8 cellular contexts compared by ENCODE assay signal in genomic region chr22:41204992-41205900, GRCh38. TPM values are rescaled to one million over a fixed set of nuclear protein-coding genes. Genes with fewer than 3 reads are reported as not detected.
DNase-seq lines count a peak whose midpoint lies in the region; FAIRE-seq and TF ChIP-seq lines count a peak whose summit lies in the region.

L3MBTL2 (plus strand) TSS chr22:41205312; CDS start chr22:41205363, 51 bp downstream.

- H3K9me3 Mint-ChIP-seq in activated naive CD4-positive, alpha-beta T cell treated with anti-CD3 and anti-CD28 coated beads for 36 hours = no peaks in the 10 kb centered on the region

- peaks cover 5 to 19% of the 10 kb centered on the region in 2 donors for H3K36me3 ChIP-seq in neuronal stem cell (replicated peaks in 1 of 2; ENCODE audit: control insufficient read depth in 2 of 2, insufficient read depth in 2 of 2, low read length in 2 of 2)

- H3K4me3 Mint-ChIP-seq in activated naive CD4-positive, alpha-beta T cell treated with anti-CD3 and anti-CD28 coated beads for 36 hours = peak within 1 kb of the TSS; percentile 88

- DNase-seq in GM03348 (ENCODE audit: low spot score) (peak; percentile 100), HFF-Myc (ENCODE audit: extremely low read depth, low read depth) (peak; percentile 85), NAMALWA (ENCODE audit: low spot score) (peak; percentile 99), SK-N-DZ (ENCODE audit: low spot score) (peak; percentile 97), frontal cortex (ENCODE audit: low spot score in 2 of 2) (peak; percentile 88 to 99), neuronal stem cell (ENCODE audit: low spot score) (peak; percentile 96)
- peak; percentile 99 for DNase-seq in activated naive CD4-positive, alpha-beta T cell treated with anti-CD3 and anti-CD28 coated beads for 36 hours

- intact Hi-C loops in activated naive CD4-positive, alpha-beta T cell treated with anti-CD3 and anti-CD28 coated beads for 36 hours (cut with micrococcal nuclease) = loop anchor here (1.0 kb wide), 7 partner anchors 12 to 416 kb away; partner anchors contain the start of genes ACO2, DESI1, RANGAP1 and RBX1

- H3K4me1 ChIP-seq in neuronal stem cell (ENCODE audit: control insufficient read depth in 2 of 2, insufficient read depth in 1 of 2, low read depth in 1 of 2, low read length in 2 of 2) = peaks cover 3 to 6% of the 10 kb centered on the region in 2 donors

- peak within 1 kb of the TSS; percentile 93 for H2AFZ ChIP-seq in neuronal stem cell (ENCODE audit: low read length)

- no peak within 1 kb of the TSS for H3K23ac ChIP-seq in neuronal stem cell (ENCODE audit: low read depth, low read length, poor library complexity)

- peak within 1 kb of the TSS; percentile 39 for H3K4ac ChIP-seq in neuronal stem cell (ENCODE audit: low read length)

- no peak within 1 kb of the TSS for H2BK12ac ChIP-seq in neuronal stem cell (ENCODE audit: low read length)

- no peaks in the 10 kb centered on the region for H3K9me3 ChIP-seq in neuronal stem cell (replicated peaks in 1 of 2; ENCODE audit: control insufficient read depth in 2 of 2, insufficient read depth in 1 of 2, low read depth in 1 of 2, low read length in 2 of 2)

- FAIRE-seq in frontal cortex (lab: Jason Lieb, UNC) = peak; percentile 90

- no peak within 1 kb of the TSS for H2AK5ac ChIP-seq in neuronal stem cell (ENCODE audit: low read depth, low read length)

- peak within 1 kb of the TSS; percentile 3 for H3K18ac ChIP-seq in neuronal stem cell (ENCODE audit: low read length)

- no peak within 1 kb of the TSS for H4K8ac ChIP-seq in neuronal stem cell (ENCODE audit: low read depth, low read length)

- H3K14ac ChIP-seq in neuronal stem cell (ENCODE audit: low read length) = no peak within 1 kb of the TSS

- H3K9ac ChIP-seq in neuronal stem cell (ENCODE audit: low read depth, low read length, poor library complexity) = peak within 1 kb of the TSS; percentile 85

- H3K79me1 ChIP-seq in neuronal stem cell (ENCODE audit: low read depth, low read length) = peaks cover 7% of the 10 kb centered on the region

- no peak within 1 kb of the TSS for H2BK120ac ChIP-seq in neuronal stem cell (ENCODE audit: low read depth, low read length)

- TF ChIP-seq CTCF in HFF-Myc (IDR thresholded peaks at IDR 0.05; ENCODE audit: low read depth, low read length, missing control alignments) (no peak), subcutaneous adipose tissue (IDR thresholded peaks at IDR 0.05; ENCODE audit: low read depth) (no peak)

- WGBS in neuronal stem cell (ENCODE audit: extremely low coverage in 2 of 2, insufficient read length in 2 of 2, insufficient replicate concordance in 1 of 2), 2 donors = no CpG with 5 or more reads among the region's 47 CpGs

- H3K4me3 ChIP-seq in HFF-Myc (replicated peaks; ENCODE audit: low read depth, low read length) (peak within 1 kb of the TSS; percentile 86), neuronal stem cell (ENCODE audit: low read length in 2 of 2) (peak within 1 kb of the TSS; percentile 81 to 89)

- H3K27me3 Mint-ChIP-seq in activated naive CD4-positive, alpha-beta T cell treated with anti-CD3 and anti-CD28 coated beads for 36 hours (ENCODE audit: low read depth) = no peaks in the 10 kb centered on the region

- no peak within 1 kb of the TSS for H2BK5ac ChIP-seq in neuronal stem cell (ENCODE audit: low read length)

- H3K4me2 ChIP-seq in neuronal stem cell (ENCODE audit: insufficient read depth, low read length, poor library complexity, severe bottlenecking) = peak within 1 kb of the TSS; percentile 87

- H2BK15ac ChIP-seq in neuronal stem cell (ENCODE audit: low read length) = no peak within 1 kb of the TSS

- H3K27me3 ChIP-seq in neuronal stem cell (ENCODE audit: control insufficient read depth in 3 of 3, insufficient read depth in 3 of 3, low read depth in 1 of 3, low read length in 3 of 3) = peaks cover 0 to 4% (median 0%) of the 10 kb centered on the region in 3 experiments

- peak within 1 kb of the TSS; percentile 86 for H3K27ac Mint-ChIP-seq in activated naive CD4-positive, alpha-beta T cell treated with anti-CD3 and anti-CD28 coated beads for 36 hours

- H4K91ac ChIP-seq in neuronal stem cell (ENCODE audit: low read depth, low read length, poor library complexity) = no peak within 1 kb of the TSS

- CTCF ChIA-PET in activated naive CD4-positive, alpha-beta T cell treated with anti-CD3 and anti-CD28 coated beads for 36 hours (lab: Charles Lee) = no interaction called here

- H3K4me1 Mint-ChIP-seq in activated naive CD4-positive, alpha-beta T cell treated with anti-CD3 and anti-CD28 coated beads for 36 hours (ENCODE audit: low read depth) = peaks cover 33% of the 10 kb centered on the region

- peaks cover 9% of the 10 kb centered on the region for H3K36me3 Mint-ChIP-seq in activated naive CD4-positive, alpha-beta T cell treated with anti-CD3 and anti-CD28 coated beads for 36 hours (ENCODE audit: low read depth)

- no peak within 1 kb of the TSS for H3K27ac ChIP-seq in neuronal stem cell (replicated peaks; ENCODE audit: low read length)

RNA-seq across cellular contexts. Expression of gene L3MBTL2, which starts in this region (rescaled TPM):
- polyA plus RNA-seq in SK-N-DZ (2014; cell fraction: cytosol; rRNA removed) = 24.6 and 28.3 TPM in 2 replicates
- polyA plus RNA-seq in SK-N-DZ (2014; cell fraction: nucleus; rRNA removed) = 30.6 and 40.3 TPM in 2 replicates
- 10 to 100 TPM; 19.4 to 22.3 TPM for total RNA-seq in activated naive CD4-positive, alpha-beta T cell treated with anti-CD3 and anti-CD28 coated beads for 36 hours
- total RNA-seq in frontal cortex (22.8 TPM), subcutaneous adipose tissue (10 to 100 TPM in 3 of 4 donors, 1 to 10 TPM in 1; 7.0 to 19.4 (median 12.4) TPM)
- polyA plus RNA-seq in neuronal stem cell (2013, experiment 1 of 2) = 11.1 TPM
- 11.4 TPM for polyA plus RNA-seq in neuronal stem cell (2013, experiment 2 of 2)
